27 cellular contexts compared by ENCODE assay signal in the genomic region with DNA sequence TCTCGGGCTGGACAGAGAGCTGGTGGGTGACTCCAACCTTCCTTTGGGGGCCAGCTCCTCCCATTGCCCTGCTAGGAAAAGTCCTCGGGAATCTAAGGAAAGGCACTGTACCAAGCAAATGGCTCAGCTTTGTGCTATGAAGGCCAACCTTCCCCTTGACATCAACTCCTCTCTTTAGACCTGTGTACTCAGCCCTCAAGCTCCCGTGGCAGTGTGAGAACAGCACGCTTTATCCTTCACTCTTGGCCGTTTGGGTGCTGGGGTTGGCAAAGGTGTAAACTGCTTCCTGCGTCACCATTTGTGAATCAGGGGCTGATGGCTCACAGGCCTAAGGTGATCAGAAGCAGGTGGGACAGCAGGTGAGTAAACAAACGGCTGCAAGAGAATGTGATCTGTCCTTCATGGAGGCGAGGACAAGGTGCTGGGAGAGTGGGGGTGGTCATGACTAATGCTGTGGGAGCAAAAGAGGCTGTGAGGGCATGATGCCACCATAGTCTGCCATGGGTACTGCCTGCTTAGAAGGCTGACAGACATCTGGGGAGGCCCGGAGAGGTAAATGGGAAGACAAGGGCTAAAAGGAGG.
DNase-seq lines count a peak whose midpoint lies in the region; ATAC-seq and TF ChIP-seq lines count a peak whose summit lies in the region.
"Had no signal": no experiment of that assay in that cellular context is flagged by ENCODE, and none has a peak within 500 bp of the region (broad histone marks: within the 10 kb centered on the region; RNA-seq: fewer than 3 reads in every experiment).

No MANE protein-coding gene starts in this region.

- CTCF ChIA-PET in activated CD4-positive, alpha-beta memory T cell treated with anti-CD3 and anti-CD28 coated beads for 36 hours (lab: Charles Lee), result no interaction called here

- H3K27ac ChIP-seq in left ventricle myocardium inferior (replicated peaks) (peak overlapping the region; percentile 27), heart right ventricle (peak overlapping the region in 3 of 10 donors; percentile 10 to 30 (median 29)), gastroesophageal sphincter (peak overlapping the region; percentile 61 to 88 (median 82)), stomach (peak overlapping the region in 3 of 5 donors; percentile 19 to 86 (median 69))
- H3K27ac ChIP-seq: GM23248, Peyer's patch, SJSA1, suprapubic skin had no signal

- H3K36me3 Mint-ChIP-seq in activated CD4-positive, alpha-beta memory T cell treated with anti-CD3 and anti-CD28 coated beads for 36 hours, result no peaks in the 10 kb centered on the region
- H3K36me3 Mint-ChIP-seq: CD8-positive, alpha-beta T cell had no signal

- TF ChIP-seq CTCF in left ventricle myocardium inferior (IDR thresholded peaks at IDR 0.05; ENCODE audit: borderline replicate concordance), result no peak
- no peak for TF ChIP-seq CTCF in heart right ventricle (IDR thresholded peaks at IDR 0.05)
- no peak for TF ChIP-seq CTCF in gastroesophageal sphincter (IDR thresholded peaks at IDR 0.05)
- no peak for TF ChIP-seq CTCF in stomach (IDR thresholded peaks at IDR 0.05)

- H3K9me3 Mint-ChIP-seq in activated CD4-positive, alpha-beta memory T cell treated with anti-CD3 and anti-CD28 coated beads for 36 hours, result no peaks in the 10 kb centered on the region
- H3K9me3 Mint-ChIP-seq: activated CD8-positive, alpha-beta T cell treated with anti-CD3 and anti-CD28 coated beads for 36 hours; CD8-positive, alpha-beta T cell had no signal

- TF ChIP-seq EP300 in gastroesophageal sphincter (IDR thresholded peaks at IDR 0.05) (no peak), stomach (IDR thresholded peaks at IDR 0.05) (no peak)

- POLR2A ChIA-PET in activated CD4-positive, alpha-beta memory T cell treated with anti-CD3 and anti-CD28 coated beads for 36 hours (lab: Charles Lee), result no interaction called here

- H3K4me3 ChIP-seq in left ventricle myocardium inferior (no peak overlapping the region), heart right ventricle (no peak overlapping the region), gastroesophageal sphincter (no peak overlapping the region), stomach (no peak overlapping the region)
- H3K4me3 ChIP-seq: A549, GM23248, K562, Peyer's patch, SJSA1, smooth muscle cell, suprapubic skin, uterus had no signal

- H3K4me1 ChIP-seq in left ventricle myocardium inferior (peaks cover 34% of the 10 kb centered on the region), heart right ventricle (peaks cover 0 to 32% (median 17%) of the 10 kb centered on the region in 9 donors), gastroesophageal sphincter (peaks cover 3 to 75% (median 4%) of the 10 kb centered on the region in 3 donors), stomach (peaks cover 0 to 24% (median 13%) of the 10 kb centered on the region in 4 donors)
- H3K4me1 ChIP-seq: A549, uterus had no signal

- intact Hi-C loops in left ventricle myocardium inferior (cut with micrococcal nuclease), result no loop called here
- intact Hi-C loops in heart right ventricle (cut with DNase I), result no loop called here
- intact Hi-C loops in stomach (cut with DNase I; ENCODE audit: low total_unique reads), result no loop called here
- intact Hi-C loops in activated CD4-positive, alpha-beta memory T cell treated with anti-CD3 and anti-CD28 coated beads for 36 hours (cut with micrococcal nuclease), result no loop called here

- WGBS in heart right ventricle, 2 donors, result 92 to 96% methylated on average over 9 of the region's 9 CpGs
- WGBS in gastroesophageal sphincter (ENCODE audit: low coverage in 1 of 2), 2 donors, result 84 to 100% methylated on average over 3 to 5 of the region's 9 CpGs
- WGBS in stomach, 5 donors, result 67 to 89% (median 87%) methylated on average over 8 to 9 of the region's 9 CpGs

- H3K4me3 Mint-ChIP-seq in activated CD4-positive, alpha-beta memory T cell treated with anti-CD3 and anti-CD28 coated beads for 36 hours, result no peak overlapping the region
- H3K4me3 Mint-ChIP-seq: activated CD8-positive, alpha-beta T cell treated with anti-CD3 and anti-CD28 coated beads for 36 hours; CD8-positive, alpha-beta T cell had no signal

- TF ChIP-seq POLR2A in gastroesophageal sphincter (IDR thresholded peaks at IDR 0.05) (no peak), stomach (IDR thresholded peaks at IDR 0.05) (no peak)

- ATAC-seq in heart right ventricle (no peak), gastroesophageal sphincter (no peak)
- ATAC-seq: A549; activated CD4-positive, CD25-positive, alpha-beta regulatory T cell treated with anti-CD3 and anti-CD28 coated beads, Interleukin-2, amount 50 U/mL, for 24 hours; activated CD8-positive, alpha-beta T cell treated with anti-CD3 and anti-CD28 coated beads for 36 hours; CD8-positive, alpha-beta T cell; K562 had no signal

- H3K27me3 ChIP-seq in left ventricle myocardium inferior (ENCODE audit: low read depth) (no peaks in the 10 kb centered on the region), heart right ventricle (no peaks in the 10 kb centered on the region), gastroesophageal sphincter (no peaks in the 10 kb centered on the region), stomach (no peaks in the 10 kb centered on the region)
- H3K27me3 ChIP-seq: Peyer's patch, SJSA1, suprapubic skin, uterus had no signal

- no peaks in the 10 kb centered on the region for H3K36me3 ChIP-seq in left ventricle myocardium inferior
- H3K36me3 ChIP-seq in heart right ventricle, result no peaks in the 10 kb centered on the region
- H3K36me3 ChIP-seq in gastroesophageal sphincter, result no peaks in the 10 kb centered on the region
- no peaks in the 10 kb centered on the region for H3K36me3 ChIP-seq in stomach
- H3K36me3 ChIP-seq: Peyer's patch, SJSA1, suprapubic skin, uterus had no signal

- peaks cover 9% of the 10 kb centered on the region for H3K4me1 Mint-ChIP-seq in activated CD4-positive, alpha-beta memory T cell treated with anti-CD3 and anti-CD28 coated beads for 36 hours (ENCODE audit: low read depth)

- no peak for DNase-seq in left ventricle myocardium inferior
- no peak for DNase-seq in heart right ventricle
- DNase-seq in NCI-H510A treated with DMSO at 0.1 percent for 48 hours (lab: John Stamatoyannopoulos, UW), result peak; percentile 30
- DNase-seq in stomach, result no peak
- DNase-seq in iPS-NIHi7 (ENCODE audit: extremely low spot score), result no peak
- no peak for DNase-seq in hippocampal formation (lab: John Stamatoyannopoulos, UW)
- no peak for DNase-seq in activated CD4-positive, alpha-beta memory T cell treated with anti-CD3 and anti-CD28 coated beads for 36 hours
- DNase-seq: activated CD8-positive, alpha-beta T cell treated with anti-CD3 and anti-CD28 coated beads for 36 hours; activated T-cell treated with anti-CD3 and anti-CD28 coated beads for 4 hours; CD8-positive, alpha-beta T cell; DMS153; glutamatergic neuron; GM23248; NCI-H1436; NCI-H2227 treated with DMSO at 0.1 percent for 48 hours; nucleus accumbens; Peyer's patch; stimulated activated CD4-positive, alpha-beta T cell treated with anti-CD3 and anti-CD28 coated beads, Interleukin-2, amount 100 ng/mL, for 24 hours; T-helper 1 cell; uterus had no signal

- H3K27me3 Mint-ChIP-seq in activated CD4-positive, alpha-beta memory T cell treated with anti-CD3 and anti-CD28 coated beads for 36 hours, result peaks cover 11% of the 10 kb centered on the region

- no peaks in the 10 kb centered on the region for H3K9me3 ChIP-seq in left ventricle myocardium inferior (replicated peaks)
- no peaks in the 10 kb centered on the region for H3K9me3 ChIP-seq in heart right ventricle
- H3K9me3 ChIP-seq in gastroesophageal sphincter, result no peaks in the 10 kb centered on the region
- no peaks in the 10 kb centered on the region for H3K9me3 ChIP-seq in stomach
- H3K9me3 ChIP-seq: A549, Peyer's patch, SJSA1, suprapubic skin, uterus had no signal

- no peak overlapping the region for H3K27ac Mint-ChIP-seq in activated CD4-positive, alpha-beta memory T cell treated with anti-CD3 and anti-CD28 coated beads for 36 hours
- H3K27ac Mint-ChIP-seq: activated CD8-positive, alpha-beta T cell treated with anti-CD3 and anti-CD28 coated beads for 36 hours; CD8-positive, alpha-beta T cell had no signal
